17 cellular contexts compared by ENCODE assay signal in genomic region chr3:138220788-138221187, GRCh38. TPM values are rescaled to one million over a fixed set of nuclear protein-coding genes. Genes with fewer than 3 reads are reported as not detected.
A peak's percentile ranks its signal among the peaks of the same experiment; 100 is the strongest.
DNase-seq lines count a peak whose midpoint lies in the region; ATAC-seq and TF ChIP-seq lines count a peak whose summit lies in the region.
"Had no signal": no experiment of that assay in that cellular context is flagged by ENCODE, and none has a peak within 500 bp of the region (broad histone marks: within the 10 kb centered on the region; RNA-seq: fewer than 3 reads in every experiment).

No MANE protein-coding gene starts in this region.

- peak; percentile 21 for DNase-seq in EL
- DNase-seq in LHCN-M2 (ENCODE audit: low read depth) = peak; percentile 29
- DNase-seq in endothelial cell (ENCODE audit: low spot score) = no peak
- no peak for DNase-seq in stimulated activated effector memory CD8-positive, alpha-beta T cell treated with anti-CD3 and anti-CD28 coated beads, Interleukin-12 subunit alpha, Interleukin-12 subunit beta, amount 100 ng/mL, for 72 hours (ENCODE audit: low spot score in 2 of 2)
- no peak for DNase-seq in Caco-2
- DNase-seq in H9 = no peak
- DNase-seq: COR-L47, GDM1, GM23248, KG1, NCI-H1930, NCI-H2171, NCI-H774, Peyer's patch, SHP77 had no signal

- no peak overlapping the region for H2BK120ac ChIP-seq in H9 (ENCODE audit: low read depth, low read length, poor library complexity, severe bottlenecking)

- H3K9me3 Mint-ChIP-seq in endothelial cell (ENCODE audit: unreplicated experiment) (no peaks in the 10 kb centered on the region), Caco-2 (ENCODE audit: unreplicated experiment) (no peaks in the 10 kb centered on the region), H9 (no peaks in the 10 kb centered on the region)
- H3K9me3 Mint-ChIP-seq in stimulated activated effector memory CD8-positive, alpha-beta T cell treated with anti-CD3 and anti-CD28 coated beads, Interleukin-12 subunit alpha, Interleukin-12 subunit beta, amount 100 ng/mL, for 72 hours = no peaks in the 10 kb centered on the region

- H2BK5ac ChIP-seq in H9 (ENCODE audit: insufficient read length, low read length) = no peak overlapping the region

- H2BK12ac ChIP-seq in H9 (ENCODE audit: insufficient read length, low read depth, low read length) = no peak overlapping the region

- no peak overlapping the region for H4K91ac ChIP-seq in H9 (ENCODE audit: insufficient read length, low read depth, low read length)

- H3K4me1 ChIP-seq in Caco-2 (peaks cover 6% of the 10 kb centered on the region; the same call in 1 of the 2 replicates), H9 (ENCODE audit: insufficient read depth, low read length) (no peaks in the 10 kb centered on the region)
- H3K4me1 ChIP-seq: Peyer's patch had no signal

- H3K36me3 Mint-ChIP-seq in endothelial cell (ENCODE audit: low read depth, unreplicated experiment) (peaks cover 8% of the 10 kb centered on the region), Caco-2 (ENCODE audit: insufficient read depth, unreplicated experiment) (peaks cover 31% of the 10 kb centered on the region), H9 (ENCODE audit: insufficient read depth in 1 of 3, low read depth in 3 of 3) (peaks cover 16 to 34% (median 32%) of the 10 kb centered on the region in 3 experiments; a peak in 6 of 7 replicates)
- H3K36me3 Mint-ChIP-seq in stimulated activated effector memory CD8-positive, alpha-beta T cell treated with anti-CD3 and anti-CD28 coated beads, Interleukin-12 subunit alpha, Interleukin-12 subunit beta, amount 100 ng/mL, for 72 hours = peaks cover 44% of the 10 kb centered on the region

- no peaks in the 10 kb centered on the region for H3K27me3 ChIP-seq in Caco-2 (replicated peaks; ENCODE audit: control insufficient read depth, insufficient read depth, low read length)
- no peaks in the 10 kb centered on the region for H3K27me3 ChIP-seq in H9 (ENCODE audit: insufficient read depth, low read length)
- H3K27me3 ChIP-seq: Peyer's patch had no signal

- no peak overlapping the region for H3K56ac ChIP-seq in H9 (ENCODE audit: insufficient read length, low read depth, low read length)

- no CpG with 5 or more reads among the region's 4 CpGs for WGBS in H9 (ENCODE audit: extremely low coverage, insufficient read length, low lambda C conversion rate)

- CTCF ChIA-PET in Caco-2 (lab: Charles Lee) = interaction anchor here (0.6 kb wide), 1 partner anchor 702 kb away, joined by 3 read pairs; no protein-coding TSS in a partner anchor

- no peak overlapping the region for H3K27ac ChIP-seq in H9 (ENCODE audit: insufficient read length, low read depth, low read length)
- H3K27ac ChIP-seq: GM23248, Peyer's patch had no signal

- no peaks in the 10 kb centered on the region for H3K9me3 ChIP-seq in Caco-2
- H3K9me3 ChIP-seq in H9 (ENCODE audit: control insufficient read depth, low read depth, low read length) = no peaks in the 10 kb centered on the region
- H3K9me3 ChIP-seq: Peyer's patch had no signal

- TF ChIP-seq CTCF in endothelial cell (IDR thresholded peaks at IDR 0.05; ENCODE audit: unreplicated experiment) = no peak
- no peak for TF ChIP-seq CTCF in Caco-2 (IDR thresholded peaks at IDR 0.05; ENCODE audit: insufficient read depth in 1 of 2, low read depth in 1 of 2, low read length in 1 of 2, severe bottlenecking in 1 of 2, unreplicated experiment in 1 of 2)
- no peak for TF ChIP-seq CTCF in H9 (conservative IDR thresholded peaks at IDR 0.05)

- H4K8ac ChIP-seq in H9 (replicated peaks; ENCODE audit: insufficient read length, low read depth, low read length) = no peak overlapping the region

- no peak overlapping the region for H2BK20ac ChIP-seq in H9 (ENCODE audit: low read depth, low read length, poor library complexity, severe bottlenecking)

- BruUV-seq in Caco-2 (replicated peaks; lab: Mats Ljungman, UMichigan) = no TSS peak

- no peak overlapping the region for H2AFZ ChIP-seq in H9 (ENCODE audit: low read length)
- H2AFZ ChIP-seq: GM23248 had no signal

- H3K79me2 ChIP-seq in H9 (ENCODE audit: insufficient read depth, low read length) = no peaks in the 10 kb centered on the region; the same call in 1 of the 2 replicates

- H3K4me2 ChIP-seq in H9 (ENCODE audit: insufficient read depth, insufficient read length, low read length) = no peak overlapping the region

- H3K23ac ChIP-seq in H9 (ENCODE audit: insufficient read length, low read depth, low read length) = no peak overlapping the region

- POLR2A ChIA-PET in Caco-2 (lab: Charles Lee) = no interaction called here

- H2BK15ac ChIP-seq in H9 (ENCODE audit: low read depth, low read length) = no peak overlapping the region

- H3K23me2 ChIP-seq in H9 (ENCODE audit: insufficient read length, low read depth, low read length, poor library complexity, severe bottlenecking) = no peaks in the 10 kb centered on the region

- no peak overlapping the region for H3K14ac ChIP-seq in H9 (ENCODE audit: insufficient read depth, low read length)

- H3K4me1 Mint-ChIP-seq in endothelial cell (ENCODE audit: unreplicated experiment) (peaks cover 21% of the 10 kb centered on the region), Caco-2 (ENCODE audit: low read depth, unreplicated experiment) (peaks cover 12% of the 10 kb centered on the region), H9 (peaks cover 9 to 20% of the 10 kb centered on the region in 2 experiments)
- H3K4me1 Mint-ChIP-seq in stimulated activated effector memory CD8-positive, alpha-beta T cell treated with anti-CD3 and anti-CD28 coated beads, Interleukin-12 subunit alpha, Interleukin-12 subunit beta, amount 100 ng/mL, for 72 hours = peaks cover 38% of the 10 kb centered on the region

- no peak overlapping the region for H3K18ac ChIP-seq in H9 (ENCODE audit: insufficient read length, low read depth, low read length)

- H3K36me3 ChIP-seq in Caco-2 (ENCODE audit: control insufficient read depth, insufficient read depth, low read length) = no peaks in the 10 kb centered on the region

- H3K27me3 Mint-ChIP-seq in endothelial cell (ENCODE audit: unreplicated experiment) (peaks cover 1% of the 10 kb centered on the region), Caco-2 (ENCODE audit: insufficient read depth, unreplicated experiment) (no peaks in the 10 kb centered on the region), H9 (ENCODE audit: low read depth) (no peaks in the 10 kb centered on the region; the same call in 1 of the 2 replicates)

- no peak overlapping the region for H4K5ac ChIP-seq in H9 (ENCODE audit: insufficient read length, low read depth, low read length)

- no peak overlapping the region for H3K9ac ChIP-seq in H9 (ENCODE audit: extremely low read depth, insufficient read length, low read length)
- H3K9ac ChIP-seq: GM23248 had no signal

- H3K4me3 Mint-ChIP-seq in endothelial cell (ENCODE audit: unreplicated experiment) (no peak overlapping the region), Caco-2 (ENCODE audit: unreplicated experiment) (no peak overlapping the region), H9 (no peak overlapping the region)
- no peak overlapping the region for H3K4me3 Mint-ChIP-seq in stimulated activated effector memory CD8-positive, alpha-beta T cell treated with anti-CD3 and anti-CD28 coated beads, Interleukin-12 subunit alpha, Interleukin-12 subunit beta, amount 100 ng/mL, for 72 hours

- no peaks in the 10 kb centered on the region for H3K79me1 ChIP-seq in H9 (ENCODE audit: insufficient read depth, low read depth, low read length, poor library complexity, severe bottlenecking)

- intact Hi-C loops in Caco-2 (cut with micrococcal nuclease; ENCODE audit: unreplicated experiment) = no loop called here

- H3T11ph ChIP-seq in H9 (ENCODE audit: low read length) = no peak overlapping the region

- ATAC-seq in stimulated activated effector memory CD8-positive, alpha-beta T cell treated with anti-CD3 and anti-CD28 coated beads, Interleukin-12 subunit alpha, Interleukin-12 subunit beta, amount 100 ng/mL, for 72 hours = no peak
- ATAC-seq in HG03342 (IDR thresholded peaks at IDR 0.05; ENCODE audit: unreplicated experiment) = no peak
- ATAC-seq: SK-N-SH treated with all-trans-retinoic acid at 6 μM for 48 hours had no signal

- no peaks in the 10 kb centered on the region for H4K20me1 ChIP-seq in H9 (ENCODE audit: control insufficient read depth, insufficient read depth, insufficient read length)

- H3K27ac Mint-ChIP-seq in endothelial cell (ENCODE audit: unreplicated experiment) (peak overlapping the region; percentile 20), Caco-2 (ENCODE audit: unreplicated experiment) (no peak overlapping the region), H9 (peak overlapping the region in 1 of 3 experiments; percentile 19; a peak in 1 of 7 replicates)
- peak overlapping the region; percentile 38 for H3K27ac Mint-ChIP-seq in stimulated activated effector memory CD8-positive, alpha-beta T cell treated with anti-CD3 and anti-CD28 coated beads, Interleukin-12 subunit alpha, Interleukin-12 subunit beta, amount 100 ng/mL, for 72 hours

- no peak overlapping the region for H3K4me3 ChIP-seq in Caco-2 (ENCODE audit: low read depth, low read length)
- H3K4me3 ChIP-seq: GM23248, Peyer's patch had no signal

- H2AK5ac ChIP-seq in H9 (ENCODE audit: insufficient read length, low read length) = no peak overlapping the region

- H3K4ac ChIP-seq in H9 (ENCODE audit: low read depth, low read length) = no peak overlapping the region

RNA-seq across cellular contexts. Expression of gene ARMC8, which starts 33.7 kb away (rescaled TPM):
- total RNA-seq in LHCN-M2 (2014; rRNA removed) (74.2 and 85.4 TPM in 2 replicates), endothelial cell (ENCODE audit: unreplicated experiment) (39.6 TPM), Caco-2 (2022) (48.4 and 52.6 TPM in 2 replicates), H9 (2021) (54.7 and 63.6 TPM in 2 replicates)
- 21.9 TPM for polyA plus RNA-seq in LHCN-M2 (2012)

RNA-seq across cellular contexts. Expression of gene DBR1, which starts 46.1 kb away (rescaled TPM):
- 20.1 and 20.5 TPM in 2 replicates for total RNA-seq in LHCN-M2 (2014; rRNA removed)
- 7.4 TPM for polyA plus RNA-seq in LHCN-M2 (2012)
- total RNA-seq in endothelial cell (ENCODE audit: unreplicated experiment) = 15.7 TPM
- 14.8 and 16.9 TPM in 2 replicates for total RNA-seq in Caco-2 (2022)
- 20.8 and 21.6 TPM in 2 replicates for total RNA-seq in H9 (2021)

Comparison
In these comparisons a context has a peak if more than half of its experiments do, and no peak if none do; other contexts are left out.
1. DNase-seq: peak in EL (single experiment) and LHCN-M2 (single experiment); none in endothelial cell (single experiment), stimulated activated effector memory CD8-positive, alpha-beta T cell treated with anti-CD3 and anti-CD28 coated beads, Interleukin-12 subunit alpha, Interleukin-12 subunit beta, amount 100 ng/mL, for 72 hours (0 of 2), Caco-2 (0 of 2) and H9 (single experiment).